Comparison of ENCODE assay signal across 17 cellular contexts in genomic region chr16:80623376-80623775, GRCh38.
"Had no signal": no experiment of that assay in that cellular context is flagged by ENCODE, and none has a peak within 500 bp of the region (broad histone marks: within the 10 kb centered on the region; RNA-seq: fewer than 3 reads in every experiment).

No MANE protein-coding gene starts in this region.

- H3K36me3 ChIP-seq: thyroid gland, uterus had no signal

- H3K27me3 ChIP-seq: thyroid gland, uterus had no signal

- H3K27ac ChIP-seq: skin epidermis, thyroid gland, uterus had no signal

- H3K9me3 ChIP-seq: thyroid gland, uterus had no signal

- DNase-seq: activated CD4-positive, alpha-beta memory T cell treated with anti-CD3 and anti-CD28 coated beads, Interleukin-2, amount 10 ng/mL, durations not matched to agents 7 days and 5 days; activated CD4-positive, alpha-beta T cell treated with anti-CD3 and anti-CD28 coated beads for 36 hours; activated effector memory CD4-positive, alpha-beta T cell treated with Interleukin-2 at 50 U/mL for 16 hours; activated naive CD4-positive, alpha-beta T cell treated with anti-CD3 and anti-CD28 coated beads, Interleukin-2, amount 50 U/mL, for 16 hours; activated T-cell treated with anti-CD3 and anti-CD28 coated beads, Interleukin-2, amount 50 U/mL, for 4 hours; kidney glomerular epithelial cell; left ventricle myocardium superior; mesendoderm; retina; stimulated activated CD4-positive, alpha-beta T cell treated with anti-CD3 and anti-CD28 coated beads, Interleukin-15, amount 100 ng/mL, for 24 hours; stimulated activated CD4-positive, alpha-beta T cell treated with anti-CD3 and anti-CD28 coated beads, Interleukin-4, amount 100 ng/mL, for 1 hour; stimulated activated naive B cell treated with anti-CD40 and anti-IgM and Interleukin-4, amounts not matched to agents 10 μg/mL and 1 μg/mL and 100 μg/mL, for 72 hours; T-helper 2 cell; thyroid gland; uterus had no signal

- H3K4me1 ChIP-seq: thyroid gland, uterus had no signal

- H3K4me3 ChIP-seq: skin epidermis, thyroid gland, uterus had no signal

- ATAC-seq: activated CD4-positive, alpha-beta T cell treated with anti-CD3 and anti-CD28 coated beads for 36 hours; activated T-cell treated with anti-CD3 and anti-CD28 coated beads, Interleukin-2, amount 50 U/mL, for 4 hours; left ventricle myocardium superior; natural killer cell treated with Interleukin-12 subunit alpha and Interleukin-12 subunit beta and Interleukin-15 and Interleukin-18, amount 100 ng/mL, for 72 hours; stimulated activated naive B cell treated with anti-CD40 and anti-IgM and Interleukin-4, amounts not matched to agents 10 μg/mL and 1 μg/mL and 100 μg/mL, for 72 hours had no signal
